25 cellular contexts compared by ENCODE assay signal in genomic region chr7:87209295-87209924, GRCh38. TPM values are rescaled to one million over a fixed set of nuclear protein-coding genes. Genes with fewer than 3 reads are reported as not detected.
A peak's percentile ranks its signal among the peaks of the same experiment; 100 is the strongest.
DNase-seq lines count a peak whose midpoint lies in the region; ATAC-seq, FAIRE-seq and TF ChIP-seq lines count a peak whose summit lies in the region.
"Had no signal": no experiment of that assay in that cellular context is flagged by ENCODE, and none has a peak within 500 bp of the region (broad histone marks: within the 10 kb centered on the region; RNA-seq: fewer than 3 reads in every experiment).

No MANE protein-coding gene starts in this region.

- intact Hi-C loops in stomach (cut with DNase I; ENCODE audit: low total_unique reads): no loop called here

- TF ChIP-seq POLR2A in stomach (IDR thresholded peaks at IDR 0.05): no peak

- H3K9me3 ChIP-seq in T-helper 17 cell (ENCODE audit: control insufficient read depth, low read length, poor library complexity, severe bottlenecking) (no peaks in the 10 kb centered on the region), astrocyte (ENCODE audit: insufficient read depth, low read depth, low read length) (peaks cover 5% of the 10 kb centered on the region), stomach (peaks cover 16 to 20% (median 18%) of the 10 kb centered on the region in 4 donors)
- H3K9me3 ChIP-seq: ovary had no signal

- H3K36me3 Mint-ChIP-seq in activated naive CD4-positive, alpha-beta T cell treated with anti-CD3 and anti-CD28 coated beads, Interleukin-2, amount 50 U/mL, for 72 hours: peaks cover 41 to 83% of the 10 kb centered on the region in 2 donors
- peaks cover 2% of the 10 kb centered on the region for H3K36me3 Mint-ChIP-seq in T-helper 17 cell (ENCODE audit: low read depth)
- H3K36me3 Mint-ChIP-seq in astrocyte (ENCODE audit: low read depth, unreplicated experiment): peaks cover 29% of the 10 kb centered on the region
- H3K36me3 Mint-ChIP-seq in stimulated activated memory B cell treated with anti-CD40 and anti-IgM and Interleukin-4, amounts not matched to agents 10 μg/mL and 1 μg/mL and 100 μg/mL, for 72 hours: peaks cover 64% of the 10 kb centered on the region

- FAIRE-seq in astrocyte (lab: Jason Lieb, UNC): no peak

- no peak for ATAC-seq in activated naive CD4-positive, alpha-beta T cell treated with anti-CD3 and anti-CD28 coated beads, Interleukin-2, amount 50 U/mL, for 72 hours
- ATAC-seq in T-helper 17 cell: no peak
- no peak for ATAC-seq in stimulated activated memory B cell treated with anti-CD40 and anti-IgM and Interleukin-4, amounts not matched to agents 10 μg/mL and 1 μg/mL and 100 μg/mL, for 72 hours
- ATAC-seq: Panc1 had no signal

- no peak overlapping the region for H2AFZ ChIP-seq in astrocyte (ENCODE audit: low read depth, low read length)

- peaks cover 57% of the 10 kb centered on the region for H3K4me1 Mint-ChIP-seq in T-helper 17 cell
- peaks cover 27% of the 10 kb centered on the region for H3K4me1 Mint-ChIP-seq in astrocyte (ENCODE audit: low read depth, unreplicated experiment)
- H3K4me1 Mint-ChIP-seq in stimulated activated memory B cell treated with anti-CD40 and anti-IgM and Interleukin-4, amounts not matched to agents 10 μg/mL and 1 μg/mL and 100 μg/mL, for 72 hours: peaks cover 66% of the 10 kb centered on the region

- peaks cover 68% of the 10 kb centered on the region for H3K79me2 ChIP-seq in astrocyte (ENCODE audit: insufficient read depth, low read length)

- peak overlapping the region; percentile 43 for H3K4me3 Mint-ChIP-seq in T-helper 17 cell
- H3K4me3 Mint-ChIP-seq in astrocyte (ENCODE audit: unreplicated experiment): peak overlapping the region; percentile 35
- peak overlapping the region; percentile 6 for H3K4me3 Mint-ChIP-seq in stimulated activated memory B cell treated with anti-CD40 and anti-IgM and Interleukin-4, amounts not matched to agents 10 μg/mL and 1 μg/mL and 100 μg/mL, for 72 hours

- no peak for TF ChIP-seq EP300 in stomach (IDR thresholded peaks at IDR 0.05)

- DNase-seq in activated naive CD4-positive, alpha-beta T cell treated with anti-CD3 and anti-CD28 coated beads, Interleukin-2, amount 50 U/mL, for 72 hours (ENCODE audit: low spot score in 2 of 2): no peak
- no peak for DNase-seq in activated naive CD4-positive, alpha-beta T cell treated with Interleukin-2 at 50 U/mL for 16 hours
- DNase-seq in T-helper 17 cell: no peak
- DNase-seq in astrocyte (ENCODE audit: low read depth): no peak
- no peak for DNase-seq in stomach
- DNase-seq in occipital lobe (lab: John Stamatoyannopoulos, UW): no peak
- DNase-seq in activated effector memory CD4-positive, alpha-beta T cell treated with Interleukin-2 at 50 U/mL for 16 hours: no peak
- DNase-seq: activated CD4-positive, CD25-positive, alpha-beta regulatory T cell; activated CD8-positive, alpha-beta memory T cell treated with anti-CD3 and anti-CD28 coated beads for 24 hours; brain microvascular endothelial cell; IMR-90; mesenchymal stem cell; NCI-H1092 treated with DMSO at 0.1 percent for 48 hours; NCI-H187 treated with DMSO at 0.1 percent for 48 hours; NCI-H526 treated with DMSO at 0.1 percent for 48 hours; ovary; SHP77; stimulated activated CD4-positive, alpha-beta T cell treated with anti-CD3 and anti-CD28 coated beads, Interleukin-1b, Interleukin-23, amount 100 ng/mL, for 48 hours; uterus had no signal

- no peaks in the 10 kb centered on the region for H3K36me3 ChIP-seq in astrocyte (ENCODE audit: insufficient read depth, low read length)
- H3K36me3 ChIP-seq in stomach: peaks cover 0 to 20% (median 9%) of the 10 kb centered on the region in 4 donors
- H3K36me3 ChIP-seq: brain microvascular endothelial cell, ovary, right atrium auricular region, uterus had no signal

- peaks cover 5 to 32% of the 10 kb centered on the region in 2 donors for H3K9me3 Mint-ChIP-seq in activated naive CD4-positive, alpha-beta T cell treated with anti-CD3 and anti-CD28 coated beads, Interleukin-2, amount 50 U/mL, for 72 hours
- H3K9me3 Mint-ChIP-seq in astrocyte (ENCODE audit: unreplicated experiment): peaks cover 9% of the 10 kb centered on the region
- peaks cover 16% of the 10 kb centered on the region for H3K9me3 Mint-ChIP-seq in stimulated activated memory B cell treated with anti-CD40 and anti-IgM and Interleukin-4, amounts not matched to agents 10 μg/mL and 1 μg/mL and 100 μg/mL, for 72 hours

- H3K4me2 ChIP-seq in astrocyte (ENCODE audit: low read length): no peak overlapping the region
- H3K4me2 ChIP-seq: smooth muscle cell had no signal

- TF ChIP-seq CTCF in astrocyte (IDR thresholded peaks at IDR 0.05; ENCODE audit: insufficient read depth, low read depth, low read length) (no peak), stomach (IDR thresholded peaks at IDR 0.05) (no peak)

- no peaks in the 10 kb centered on the region for H3K27me3 Mint-ChIP-seq in T-helper 17 cell
- H3K27me3 Mint-ChIP-seq in astrocyte (ENCODE audit: low read depth, unreplicated experiment): no peaks in the 10 kb centered on the region
- H3K27me3 Mint-ChIP-seq in stimulated activated memory B cell treated with anti-CD40 and anti-IgM and Interleukin-4, amounts not matched to agents 10 μg/mL and 1 μg/mL and 100 μg/mL, for 72 hours: no peaks in the 10 kb centered on the region

- H3K4me1 ChIP-seq in astrocyte (ENCODE audit: insufficient read depth, low read length) (peaks cover 6% of the 10 kb centered on the region), stomach (peaks cover 9 to 39% (median 29%) of the 10 kb centered on the region in 4 donors)
- H3K4me1 ChIP-seq: HAP-1 had no signal

- no peak overlapping the region for H3K9ac ChIP-seq in astrocyte (ENCODE audit: low read length)

- H3K27ac Mint-ChIP-seq in activated naive CD4-positive, alpha-beta T cell treated with anti-CD3 and anti-CD28 coated beads, Interleukin-2, amount 50 U/mL, for 72 hours: peak overlapping the region; percentile 72 to 85
- peak overlapping the region; percentile 0 for H3K27ac Mint-ChIP-seq in T-helper 17 cell
- no peak overlapping the region for H3K27ac Mint-ChIP-seq in astrocyte (ENCODE audit: unreplicated experiment)
- H3K27ac Mint-ChIP-seq in stimulated activated memory B cell treated with anti-CD40 and anti-IgM and Interleukin-4, amounts not matched to agents 10 μg/mL and 1 μg/mL and 100 μg/mL, for 72 hours: peak overlapping the region; percentile 71

- H4K20me1 ChIP-seq in astrocyte (ENCODE audit: insufficient read depth, low read length): peaks cover 76% of the 10 kb centered on the region

- H3K27me3 ChIP-seq in astrocyte (ENCODE audit: insufficient read depth, low read length): no peaks in the 10 kb centered on the region
- no peaks in the 10 kb centered on the region for H3K27me3 ChIP-seq in stomach
- H3K27me3 ChIP-seq: brain microvascular endothelial cell, ovary, right atrium auricular region, uterus had no signal

- no peak overlapping the region for H3K27ac ChIP-seq in astrocyte (ENCODE audit: low read depth, low read length)
- no peak overlapping the region for H3K27ac ChIP-seq in stomach
- H3K27ac ChIP-seq: brain microvascular endothelial cell, C4-2B, ovary, right atrium auricular region, uterus had no signal

- WGBS in stomach, 5 donors: 90 to 93% (median 91%) methylated on average over 17 to 18 of the region's 18 CpGs

- H3K4me3 ChIP-seq in astrocyte (ENCODE audit: insufficient read depth, low read depth, low read length): no peak overlapping the region
- H3K4me3 ChIP-seq in stomach: no peak overlapping the region
- H3K4me3 ChIP-seq: HAP-1, ovary, right atrium auricular region, smooth muscle cell, uterus had no signal

RNA-seq across cellular contexts. Expression of gene TMEM243, which starts 10.1 kb away (rescaled TPM):
- 10 to 100 TPM; 41.4 to 85.5 TPM for total RNA-seq in activated naive CD4-positive, alpha-beta T cell treated with anti-CD3 and anti-CD28 coated beads, Interleukin-2, amount 50 U/mL, for 72 hours
- total RNA-seq in T-helper 17 cell: 100 to 1,000 TPM in 1 of 2 donors, 10 to 100 TPM in 1; 96.5 to 123 TPM
- total RNA-seq in astrocyte: 25.4 and 28.3 TPM in 2 replicates
- total RNA-seq in stomach: 10 to 100 TPM in 4 of 5 donors, 1 to 10 TPM in 1; 4.3 to 68.8 (median 34.8) TPM
- polyA plus RNA-seq in stomach: 10 to 100 TPM; 21.3 to 32.1 (median 22.7) TPM
- 7.3 TPM for total RNA-seq in occipital lobe

RNA-seq across cellular contexts. Expression of gene DMTF1, which starts 57.2 kb away (rescaled TPM):
- total RNA-seq in activated naive CD4-positive, alpha-beta T cell treated with anti-CD3 and anti-CD28 coated beads, Interleukin-2, amount 50 U/mL, for 72 hours: 100 to 1,000 TPM in 1 of 2 donors, 10 to 100 TPM in 1; 85.1 to 106 TPM
- total RNA-seq in T-helper 17 cell (100 to 1,000 TPM; 125 to 131 TPM), astrocyte (77.3 and 89.2 TPM in 2 replicates), stomach (100 to 1,000 TPM in 4 of 5 donors, 10 to 100 TPM in 1; 37.2 to 233 (median 122) TPM), occipital lobe (200 TPM)
- polyA plus RNA-seq in stomach: 10 to 100 TPM; 10.5 to 30.5 (median 19.7) TPM
